24 cellular contexts compared by ENCODE assay signal in genomic region chr10:76540786-76541185, GRCh38.
"Had no signal": no experiment of that assay in that cellular context is flagged by ENCODE, and none has a peak within 500 bp of the region (broad histone marks: within the 10 kb centered on the region; RNA-seq: fewer than 3 reads in every experiment).

No MANE protein-coding gene starts in this region.

- H3K9me2 ChIP-seq: SK-N-SH had no signal

- H3K9me3 ChIP-seq: body of pancreas, MG63, SJSA1, SK-N-SH had no signal

- H3K4me2 ChIP-seq: PC-9, SK-N-SH had no signal

- H3K9ac ChIP-seq: SK-N-SH had no signal

- H3K27ac ChIP-seq: body of pancreas, PC-9, SJSA1 had no signal

- H3K27me3 ChIP-seq: body of pancreas, MG63, SJSA1 had no signal

- ATAC-seq: activated CD8-positive, alpha-beta T cell treated with anti-CD3 and anti-CD28 coated beads for 36 hours; activated T-cell treated with anti-CD3 and anti-CD28 coated beads, Interleukin-2, amount 50 U/mL, for 72 hours; body of pancreas had no signal

- DNase-seq: activated CD4-positive, alpha-beta T cell treated with anti-CD3 and anti-CD28 coated beads, Interleukin-2, amount 10 ng/mL, durations not matched to agents 24 days and 14 days; activated CD4-positive, alpha-beta T cell treated with anti-CD3 and anti-CD28 coated beads, Interleukin-2, amount 50 U/mL, for 4 hours; activated CD8-positive, alpha-beta T cell treated with anti-CD3 and anti-CD28 coated beads for 36 hours; activated gamma-delta T cell; activated naive CD4-positive, alpha-beta T cell treated with Interleukin-2 at 50 U/mL for 16 hours; activated naive CD8-positive, alpha-beta T cell treated with anti-CD3 and anti-CD28 coated beads, Interleukin-2, amount 10 ng/mL, durations not matched to agents 7 days and 5 days; activated T-cell treated with anti-CD3 and anti-CD28 coated beads, Interleukin-2, amount 50 U/mL, for 1 hour; activated T-cell treated with anti-CD3 and anti-CD28 coated beads, Interleukin-2, amount 50 U/mL, for 72 hours; body of pancreas; central memory CD4-positive, alpha-beta T cell; MG63; NCI-H1048; NCI-H1105 treated with DMSO at 0.1 percent for 48 hours; NCI-H1436; NCI-H1694; NCI-H1930; NCI-H2081 treated with DMSO at 0.1 percent for 48 hours; NCI-H226; NCI-H446 treated with DMSO at 0.1 percent for 48 hours; NCI-H524; PC-9; SHP77 treated with DMSO at 0.1 percent for 48 hours; SK-N-SH had no signal

- H3K36me3 ChIP-seq: MG63, SJSA1 had no signal

- H3K4me3 ChIP-seq: body of pancreas, MG63, PC-9, SJSA1 had no signal

- H3K4me1 ChIP-seq: body of pancreas had no signal

- H2AFZ ChIP-seq: PC-9 had no signal
